In genomic region chr17:28357901-28358197, GRCh38 we compare ENCODE assay signal across 8 cellular contexts.
A peak's percentile ranks its signal among the peaks of the same experiment; 100 is the strongest.
DNase-seq lines count a peak whose midpoint lies in the region; ATAC-seq and TF ChIP-seq lines count a peak whose summit lies in the region.

No MANE protein-coding gene starts in this region.

- H3K36me3 ChIP-seq in ACC112 (ENCODE audit: insufficient read depth, low read length) (peaks cover 21% of the 10 kb centered on the region; the same call in 1 of the 2 replicates), HUES6 (ENCODE audit: control insufficient read depth, insufficient read depth, low read length) (peaks cover 59% of the 10 kb centered on the region), mucosa of stomach (ENCODE audit: control insufficient read depth, insufficient read depth, low read length) (peaks cover 17% of the 10 kb centered on the region)

- peaks cover 32% of the 10 kb centered on the region for H3K79me2 ChIP-seq in ACC112 (ENCODE audit: control insufficient read depth, insufficient read depth, low read length, unreplicated experiment)

- H3K27me3 ChIP-seq in ACC112 (ENCODE audit: insufficient read depth, low read length): no peaks in the 10 kb centered on the region
- H3K27me3 ChIP-seq in HUES6 (ENCODE audit: control insufficient read depth, insufficient read depth, low read length): no peaks in the 10 kb centered on the region
- no peaks in the 10 kb centered on the region for H3K27me3 ChIP-seq in mucosa of stomach (ENCODE audit: control insufficient read depth, insufficient read depth, low read length)

- peak overlapping the region; percentile 88 for H2AFZ ChIP-seq in ACC112 (ENCODE audit: low read length, unreplicated experiment)

- H3K4me3 ChIP-seq in ACC112 (ENCODE audit: low read depth, low read length) (peak overlapping the region; percentile 93), HUES6 (ENCODE audit: low read depth, low read length) (peak overlapping the region; percentile 95), cardiac fibroblast (replicated peaks in 1 of 2; ENCODE audit: low read depth in 2 of 2, low read length in 2 of 2) (peak overlapping the region; percentile 90 to 96), mucosa of stomach (ENCODE audit: low read length) (peak overlapping the region; percentile 80)

- no peak for DNase-seq in cardiac fibroblast (ENCODE audit: low read depth in 2 of 2)
- no peak for DNase-seq in GDM1 (lab: John Stamatoyannopoulos, UW)
- no peak for DNase-seq in hepatic stellate cell (ENCODE audit: low spot score)

- H3K9ac ChIP-seq in HUES6 (ENCODE audit: low read length) (peak overlapping the region; percentile 96), mucosa of stomach (ENCODE audit: low read length) (peak overlapping the region; percentile 96)

- peaks cover 17% of the 10 kb centered on the region for H3K4me1 ChIP-seq in ACC112 (ENCODE audit: control insufficient read depth, insufficient read depth, low read length, unreplicated experiment)
- peaks cover 10% of the 10 kb centered on the region for H3K4me1 ChIP-seq in HUES6 (ENCODE audit: control insufficient read depth, insufficient read depth, low read length)
- peaks cover 13% of the 10 kb centered on the region for H3K4me1 ChIP-seq in mucosa of stomach (ENCODE audit: control insufficient read depth, insufficient read depth, low read length)

- no peak for TF ChIP-seq CTCF in cardiac fibroblast (IDR thresholded peaks at IDR 0.05; ENCODE audit: low read depth, low read length)

- ATAC-seq in GM21576 (IDR thresholded peaks at IDR 0.05; ENCODE audit: unreplicated experiment) (no peak), GM18511 (IDR thresholded peaks at IDR 0.05; ENCODE audit: unreplicated experiment) (no peak)

- no peaks in the 10 kb centered on the region for H3K9me3 ChIP-seq in HUES6 (ENCODE audit: control insufficient read depth, insufficient read depth, low read depth, low read length)
- H3K9me3 ChIP-seq in mucosa of stomach (ENCODE audit: control insufficient read depth, low read length): no peaks in the 10 kb centered on the region

- peak overlapping the region; percentile 29; the same call in 1 of the 2 replicates for H3K27ac ChIP-seq in ACC112 (ENCODE audit: low read depth, low read length)
- H3K27ac ChIP-seq in HUES6 (ENCODE audit: low read depth, low read length): peak overlapping the region; percentile 86
